Comparison of ENCODE assay signal across 7 cellular contexts in the genomic region with DNA sequence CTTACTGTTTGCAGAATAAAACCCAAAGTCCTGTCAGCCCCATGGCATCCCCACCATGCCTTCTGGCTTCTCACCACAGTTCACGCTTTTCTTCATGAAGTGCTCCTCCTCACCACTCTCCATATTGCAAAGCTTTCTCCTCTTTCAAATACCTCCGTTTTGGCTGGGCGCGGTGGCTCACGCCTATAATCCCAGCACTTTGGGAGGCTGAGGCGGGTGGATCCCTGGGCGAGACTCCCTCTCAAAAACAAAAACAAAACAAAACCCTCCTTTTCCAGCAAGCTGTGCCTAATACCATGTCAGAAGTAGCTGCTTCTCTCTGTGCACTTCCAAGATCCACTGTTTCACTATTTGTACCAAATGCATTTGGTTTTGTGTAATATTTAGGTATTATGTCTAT.
"Had no signal": no experiment of that assay in that cellular context is flagged by ENCODE, and none has a peak within 500 bp of the region (broad histone marks: within the 10 kb centered on the region; RNA-seq: fewer than 3 reads in every experiment).

No MANE protein-coding gene starts in this region.

- H3K4me3 ChIP-seq: GM23338, K562 had no signal

- DNase-seq: H9, HCEC 1CT, HFFc6, IMR-90, KG1 had no signal
